8 cellular contexts compared by ENCODE assay signal in genomic region chr7:47968852-47969774, GRCh38. TPM values are rescaled to one million over a fixed set of nuclear protein-coding genes. Genes with fewer than 3 reads are reported as not detected.
DNase-seq lines count a peak whose midpoint lies in the region; ATAC-seq, FAIRE-seq and TF ChIP-seq lines count a peak whose summit lies in the region.

No MANE protein-coding gene starts in this region.

- no peak for TF ChIP-seq EP300 in K562 (IDR thresholded peaks at IDR 0.05; ENCODE audit: low read length)

- H3K4me1 Mint-ChIP-seq in GM23338: peaks cover 15% of the 10 kb centered on the region

- H3K4me2 ChIP-seq in GM23338 (no peak overlapping the region), K562 (ENCODE audit: insufficient read depth, low read length) (no peak overlapping the region)

- no peak overlapping the region for H3K4me3 Mint-ChIP-seq in GM23338

- peak in 1 of 2 experiments; percentile 53; a peak in 2 of 4 replicates for TF ChIP-seq RAD21 in K562 (CRISPR knock-in tag; conservative IDR thresholded peaks at IDR 0.05 in 1 of 2, IDR thresholded peaks at IDR 0.05 in 1 of 2)

- intact Hi-C loops in K562 (cut with micrococcal nuclease): no loop called here

- no peaks in the 10 kb centered on the region for H3K9me2 ChIP-seq in GM23338 (ENCODE audit: insufficient read depth)

- in situ Hi-C loops in K562 (cut with MboI): no loop called here

- no peak for TF ChIP-seq POLR2A in K562 (conservative IDR thresholded peaks at IDR 0.05)

- H3F3A ChIP-seq in GM23338 (replicated peaks; ENCODE audit: low read depth): no peaks in the 10 kb centered on the region

- no TSS peak for BruUV-seq in K562 (replicated peaks; lab: Mats Ljungman, UMichigan)

- H3K4me1 ChIP-seq in GM23338 (ENCODE audit: insufficient read depth) (no peaks in the 10 kb centered on the region), K562 (replicated peaks in 1 of 2; ENCODE audit: control insufficient read depth in 2 of 2, insufficient read depth in 2 of 2, low read length in 2 of 2) (no peaks in the 10 kb centered on the region)

- TF ChIP-seq CTCF in GM23338 (conservative IDR thresholded peaks at IDR 0.05; ENCODE audit: low read depth in 2 of 2) (peak; percentile 88 to 94), K562 (IDR thresholded peaks at IDR 0.05 in 2 of 3, conservative IDR thresholded peaks at IDR 0.05 in 1 of 3; ENCODE audit: insufficient read depth in 2 of 3, low read depth in 1 of 3, low read length in 3 of 3) (peak; percentile 58 to 83 (median 66))

- H3K79me2 ChIP-seq in GM23338 (replicated peaks; ENCODE audit: insufficient read depth): 0 out of 2 replicates have a peak, but pooled peaks cover 3% of the 10 kb centered on the region
- H3K79me2 ChIP-seq in K562 (ENCODE audit: control insufficient read depth, insufficient read depth, low read length): no peaks in the 10 kb centered on the region

- H3K36me3 Mint-ChIP-seq in GM23338 (ENCODE audit: low read depth): peaks cover 80% of the 10 kb centered on the region

- H3K9me3 ChIP-seq in MG63: no peaks in the 10 kb centered on the region
- no peaks in the 10 kb centered on the region for H3K9me3 ChIP-seq in K562 (replicated peaks; ENCODE audit: control insufficient read depth, insufficient read depth, low read depth, low read length)

- CTCF ChIA-PET in K562 (lab: Yijun Ruan, JAX; ENCODE audit: low intra/inter-chr PET ratio): interaction anchor here (0.7 to 2.3 kb wide), 2 partner anchors 24 to 122 kb away, joined by 3 to 9 read pairs; no protein-coding TSS in a partner anchor

- H4K20me1 ChIP-seq in GM23338 (replicated peaks; ENCODE audit: insufficient read depth): peaks cover 3% of the 10 kb centered on the region
- H4K20me1 ChIP-seq in K562 (replicated peaks; ENCODE audit: control insufficient read depth, insufficient read depth, low read length): no peaks in the 10 kb centered on the region

- peak; percentile 99 for ATAC-seq in GM23338
- ATAC-seq in K562: peak; percentile 94
- ATAC-seq in GM21515 (IDR thresholded peaks at IDR 0.05; ENCODE audit: unreplicated experiment): no peak

- DNase-seq in GF-D8 (lab: John Stamatoyannopoulos, UW): peak; percentile 14
- DNase-seq in GM23338 (ENCODE audit: low spot score): peak; percentile 85
- DNase-seq in MG63: peak; percentile 48
- peak in 3 of 5 experiments; percentile 28 to 57 (median 30) for DNase-seq in T-helper 2 cell
- DNase-seq in K562 (ENCODE audit: extremely low read depth in 1 of 4, low spot score in 3 of 4): peak; percentile 55 to 65 (median 62)
- DNase-seq in iPS-NIHi7 (ENCODE audit: extremely low spot score): peak; percentile 87
- DNase-seq in stimulated activated CD4-positive, alpha-beta T cell treated with anti-CD3 and anti-CD28 coated beads, Interleukin-1b, Interleukin-23, amount 100 ng/mL, for 48 hours: peak; percentile 48

- H3K36me3 ChIP-seq in GM23338 (ENCODE audit: insufficient read depth) (peaks cover 48% of the 10 kb centered on the region), MG63 (peaks cover 71% of the 10 kb centered on the region), K562 (ENCODE audit: control insufficient read depth, insufficient read depth, low read length) (peaks cover 83% of the 10 kb centered on the region)

- no peaks in the 10 kb centered on the region for H3K9me1 ChIP-seq in K562 (ENCODE audit: control insufficient read depth, insufficient read depth, low read length)

- H2AFZ ChIP-seq in GM23338 (no peak overlapping the region), K562 (ENCODE audit: low read depth, low read length) (no peak overlapping the region)

- H3K27ac Mint-ChIP-seq in GM23338: peak overlapping the region; percentile 78

- WGBS in K562 (ENCODE audit: insufficient coverage, low coverage, missing lambda C conversion rate): 65% methylated on average over 5 of the region's 5 CpGs

- H3K9me3 Mint-ChIP-seq in GM23338: no peaks in the 10 kb centered on the region

- POLR2A ChIA-PET in K562 (lab: Yijun Ruan, JAX): interaction anchor here (1.0 kb wide), 1 partner anchor 9 kb away, joined by 4 read pairs; no protein-coding TSS in a partner anchor

- H3K27ac ChIP-seq in GM23338 (ENCODE audit: low read depth) (peak overlapping the region; percentile 47; the same call in 1 of the 2 replicates), K562 (ENCODE audit: extremely low read depth, low read depth, low read length) (no peak overlapping the region)

- H3K9ac ChIP-seq in K562 (ENCODE audit: insufficient read depth in 1 of 2, low read depth in 2 of 2, low read length in 2 of 2): no peak overlapping the region

- H3K4me3 ChIP-seq in GM23338 (no peak overlapping the region), MG63 (no peak overlapping the region), K562 (no peak overlapping the region)

- peak; percentile 74 for FAIRE-seq in K562 (lab: Jason Lieb, UNC)

- H3K27me3 ChIP-seq in GM23338 (ENCODE audit: insufficient read depth) (no peaks in the 10 kb centered on the region), MG63 (no peaks in the 10 kb centered on the region), K562 (ENCODE audit: control insufficient read depth in 2 of 2, insufficient read depth in 2 of 2, low read length in 2 of 2) (no peaks in the 10 kb centered on the region)

- peaks cover 4% of the 10 kb centered on the region for H3K27me3 Mint-ChIP-seq in GM23338 (ENCODE audit: insufficient read depth, low read depth, poor library complexity)

RNA-seq across cellular contexts. Expression of gene HUS1, which starts 10.3 kb away (rescaled TPM):
- total RNA-seq in GM23338 (2014; rRNA removed; shearing (Covaris generic)): 29.7 and 39.0 TPM in 2 replicates
- polyA plus RNA-seq in GM23338 (2016; fragmentation: Nextera tagmentation; extraction: Ambion mirVana) (12.9 and 14.9 TPM in 2 replicates), K562 (2011; rRNA removed) (14.3 and 17.1 TPM in 2 replicates), K562 (2014; fragmentation: Illumina TruSeq; extraction: Trizol) (16.5 and 20.8 TPM in 2 replicates), K562 (2014; fragmentation: Nextera tagmentation; extraction: Ambion mirVana) (10 to 100 TPM; 25.2 to 27.0 TPM), K562 (2014; rRNA removed) (14.7 and 15.9 TPM in 2 replicates)
- 3.1 and 17.7 TPM in 2 replicates for total RNA-seq in MG63 (2014; rRNA removed; shearing (Covaris generic); ENCODE audit: low replicate concordance)
- total RNA-seq in K562 (2011; cell fraction: chromatin; rRNA removed; ENCODE audit: low replicate concordance): 34.7 and 59.2 TPM in 2 replicates
- 25.5 and 27.2 TPM in 2 replicates for total RNA-seq in K562 (2011; cell fraction: nucleolus; rRNA removed)
- total RNA-seq in K562 (2011; cell fraction: nucleoplasm; rRNA removed): 39.0 and 46.1 TPM in 2 replicates
- total RNA-seq in K562 (2014; rRNA removed) (9.8 and 11.5 TPM in 2 replicates), K562 (2014; rRNA removed; fragmentation: Illumina TruSeq; extraction: Trizol) (14.5 and 15.8 TPM in 2 replicates), K562 (2015; rRNA removed; fragmentation: Illumina TruSeq; extraction: Trizol) (16.0 and 17.1 TPM in 2 replicates), K562 (2021) (15.3 and 19.8 TPM in 2 replicates)
- 6.6 and 10.8 TPM in 2 replicates for polyA plus RNA-seq in K562 (2011; cell fraction: cytosol; rRNA removed)
- 11.5 and 11.6 TPM in 2 replicates for polyA plus RNA-seq in K562 (2011; cell fraction: nucleus; rRNA removed)
- 12.0 and 13.5 TPM in 2 replicates for polyA plus RNA-seq in K562 (2012)
- polyA minus RNA-seq in K562 (2011; rRNA and poly(A)+ RNA removed): 31.4 and 32.2 TPM in 2 replicates
- polyA minus RNA-seq in K562 (2011; cell fraction: cytosol; rRNA and poly(A)+ RNA removed): 10.0 and 12.7 TPM in 2 replicates
- polyA minus RNA-seq in K562 (2011; cell fraction: nucleus; rRNA and poly(A)+ RNA removed): 18.6 and 20.5 TPM in 2 replicates

RNA-seq across cellular contexts. Expression of gene PKD1L1, which starts 20.8 kb away (rescaled TPM):
- 0.03 and 0.16 TPM in 2 replicates for total RNA-seq in GM23338 (2014; rRNA removed; shearing (Covaris generic))
- polyA plus RNA-seq in GM23338 (2016; fragmentation: Nextera tagmentation; extraction: Ambion mirVana) (not detected in 2 replicates), K562 (2011; rRNA removed) (0.01 TPM in 1 of 2 replicates, not detected in the other), K562 (2014; fragmentation: Illumina TruSeq; extraction: Trizol) (0.01 TPM in 1 of 2 replicates, not detected in the other), K562 (2014; fragmentation: Nextera tagmentation; extraction: Ambion mirVana) (not detected), K562 (2014; rRNA removed) (0.04 TPM in 1 of 2 replicates, not detected in the other)
- 0.13 and 0.79 TPM in 2 replicates for total RNA-seq in MG63 (2014; rRNA removed; shearing (Covaris generic); ENCODE audit: low replicate concordance)
- total RNA-seq in K562 (2011; cell fraction: chromatin; rRNA removed; ENCODE audit: low replicate concordance): 0.04 TPM in 1 of 2 replicates, not detected in the other
- total RNA-seq in K562 (2011; cell fraction: nucleolus; rRNA removed): not detected in 2 replicates
- total RNA-seq in K562 (2011; cell fraction: nucleoplasm; rRNA removed): not detected in 2 replicates
- total RNA-seq in K562 (2014; rRNA removed) (not detected in 2 replicates), K562 (2014; rRNA removed; fragmentation: Illumina TruSeq; extraction: Trizol) (not detected in 2 replicates), K562 (2015; rRNA removed; fragmentation: Illumina TruSeq; extraction: Trizol) (not detected in 2 replicates), K562 (2021) (0.02 TPM in 1 of 2 replicates, not detected in the other)
- not detected in 2 replicates for polyA plus RNA-seq in K562 (2011; cell fraction: cytosol; rRNA removed)
- 0.01 and 0.03 TPM in 2 replicates for polyA plus RNA-seq in K562 (2011; cell fraction: nucleus; rRNA removed)
- 0.03 TPM in 1 of 2 replicates, not detected in the other for polyA plus RNA-seq in K562 (2012)
- polyA minus RNA-seq in K562 (2011; rRNA and poly(A)+ RNA removed): not detected in 2 replicates
- not detected in 2 replicates for polyA minus RNA-seq in K562 (2011; cell fraction: cytosol; rRNA and poly(A)+ RNA removed)
- polyA minus RNA-seq in K562 (2011; cell fraction: nucleus; rRNA and poly(A)+ RNA removed): under 0.01 TPM in 1 of 2 replicates, not detected in the other

RNA-seq across cellular contexts. Expression of gene SUN3, which starts 59.8 kb away (rescaled TPM):
- 0.52 TPM in 1 of 2 replicates, not detected in the other for total RNA-seq in GM23338 (2014; rRNA removed; shearing (Covaris generic))
- polyA plus RNA-seq in GM23338 (2016; fragmentation: Nextera tagmentation; extraction: Ambion mirVana) (1.0 TPM in 1 of 2 replicates, not detected in the other), K562 (2011; rRNA removed) (not detected in 2 replicates), K562 (2014; fragmentation: Illumina TruSeq; extraction: Trizol) (not detected in 2 replicates), K562 (2014; fragmentation: Nextera tagmentation; extraction: Ambion mirVana) (under 1 TPM; 0.04 to 0.06 TPM), K562 (2014; rRNA removed) (0.24 TPM in 1 of 2 replicates, not detected in the other)
- total RNA-seq in MG63 (2014; rRNA removed; shearing (Covaris generic); ENCODE audit: low replicate concordance): not detected in 2 replicates
- not detected in 2 replicates for total RNA-seq in K562 (2011; cell fraction: chromatin; rRNA removed; ENCODE audit: low replicate concordance)
- not detected in 2 replicates for total RNA-seq in K562 (2011; cell fraction: nucleolus; rRNA removed)
- total RNA-seq in K562 (2011; cell fraction: nucleoplasm; rRNA removed): not detected in 2 replicates
- total RNA-seq in K562 (2014; rRNA removed) (not detected in 2 replicates), K562 (2014; rRNA removed; fragmentation: Illumina TruSeq; extraction: Trizol) (not detected in 2 replicates), K562 (2015; rRNA removed; fragmentation: Illumina TruSeq; extraction: Trizol) (0.19 TPM in 1 of 2 replicates, not detected in the other), K562 (2021) (not detected in 2 replicates)
- polyA plus RNA-seq in K562 (2011; cell fraction: cytosol; rRNA removed): not detected in 2 replicates
- polyA plus RNA-seq in K562 (2011; cell fraction: nucleus; rRNA removed): not detected in 2 replicates
- polyA plus RNA-seq in K562 (2012): 0.12 and 0.91 TPM in 2 replicates
- polyA minus RNA-seq in K562 (2011; rRNA and poly(A)+ RNA removed): not detected in 2 replicates
- not detected in 2 replicates for polyA minus RNA-seq in K562 (2011; cell fraction: cytosol; rRNA and poly(A)+ RNA removed)
- not detected in 2 replicates for polyA minus RNA-seq in K562 (2011; cell fraction: nucleus; rRNA and poly(A)+ RNA removed)

Comparison
In these comparisons a context has a peak if more than half of its experiments do, and no peak if none do; other contexts are left out.
1. DNase-seq: peak in every context shown above with its lines; median percentile 87 in iPS-NIHi7; 85 in GM23338; 62 in K562; 48 in MG63; 48 in stimulated activated CD4-positive, alpha-beta T cell treated with anti-CD3 and anti-CD28 coated beads, Interleukin-1b, Interleukin-23, amount 100 ng/mL, for 48 hours; 30 in T-helper 2 cell; 14 in GF-D8.